In genomic region chr3:113783463-113783862, GRCh38 we compare ENCODE assay signal across 8 cellular contexts. TPM values are rescaled to one million over a fixed set of nuclear protein-coding genes. Genes with fewer than 3 reads are reported as not detected.
DNase-seq lines count a peak whose midpoint lies in the region; ATAC-seq and TF ChIP-seq lines count a peak whose summit lies in the region.

No MANE protein-coding gene starts in this region.

- no peaks in the 10 kb centered on the region for H3K27me3 ChIP-seq in osteoblast (ENCODE audit: insufficient read depth, low read length)

- peaks cover 7% of the 10 kb centered on the region for H3K4me1 Mint-ChIP-seq in activated CD4-positive, alpha-beta T cell treated with anti-CD3 and anti-CD28 coated beads, Interleukin-2, amount 10 ng/mL, durations not matched to agents 24 days and 14 days

- ATAC-seq in GM18519 (IDR thresholded peaks at IDR 0.05; ENCODE audit: low FRiP score, unreplicated experiment), result peak; percentile 78
- ATAC-seq in HG03354 (IDR thresholded peaks at IDR 0.05; ENCODE audit: poor library complexity, severe bottlenecking, unreplicated experiment), result peak; percentile 92

- H3K27ac Mint-ChIP-seq in activated CD4-positive, alpha-beta T cell treated with anti-CD3 and anti-CD28 coated beads, Interleukin-2, amount 10 ng/mL, durations not matched to agents 24 days and 14 days, result no peak overlapping the region

- H2AFZ ChIP-seq in osteoblast (ENCODE audit: low read length), result no peak overlapping the region

- H3K79me2 ChIP-seq in osteoblast (ENCODE audit: insufficient read depth, low read length), result no peaks in the 10 kb centered on the region

- peak overlapping the region; percentile 96 for H3K27ac ChIP-seq in osteoblast (ENCODE audit: low read depth, low read length)

- H3K4me1 ChIP-seq in osteoblast (ENCODE audit: insufficient read depth, low read length), result peaks cover 16% of the 10 kb centered on the region

- H3K27me3 Mint-ChIP-seq in activated CD4-positive, alpha-beta T cell treated with anti-CD3 and anti-CD28 coated beads, Interleukin-2, amount 10 ng/mL, durations not matched to agents 24 days and 14 days, result no peaks in the 10 kb centered on the region

- intact Hi-C loops in activated CD4-positive, alpha-beta T cell treated with anti-CD3 and anti-CD28 coated beads, Interleukin-2, amount 10 ng/mL, durations not matched to agents 24 days and 14 days (cut with micrococcal nuclease), result loop anchor here (5.0 kb wide), 1 partner anchor 36 kb away; the partner anchor contains the start of genes ATP6V1A and NAA50

- no peaks in the 10 kb centered on the region for H3K9me3 Mint-ChIP-seq in activated CD4-positive, alpha-beta T cell treated with anti-CD3 and anti-CD28 coated beads, Interleukin-2, amount 10 ng/mL, durations not matched to agents 24 days and 14 days

- H3K36me3 ChIP-seq in osteoblast (ENCODE audit: insufficient read depth, low read length), result peaks cover 15% of the 10 kb centered on the region

- peak; percentile 78 for DNase-seq in amniotic stem cell (lab: John Stamatoyannopoulos, UW)
- peak; percentile 88 for DNase-seq in osteoblast (ENCODE audit: insufficient read length, low spot score, missing footprints)
- no peak for DNase-seq in activated CD4-positive, alpha-beta T cell treated with anti-CD3 and anti-CD28 coated beads, Interleukin-2, amount 10 ng/mL, durations not matched to agents 24 days and 14 days
- DNase-seq in iPS-NIHi7 (ENCODE audit: extremely low spot score), result no peak
- no peak for DNase-seq in D341Med (ENCODE audit: low spot score)
- no peak for DNase-seq in NCI-H1105 treated with DMSO at 0.1 percent for 48 hours (lab: John Stamatoyannopoulos, UW)

- no peak for TF ChIP-seq CTCF in osteoblast (IDR thresholded peaks at IDR 0.05; ENCODE audit: extremely low read depth, low read depth, low read length)

- H4K20me1 ChIP-seq in osteoblast (ENCODE audit: insufficient read depth, low read length), result no peaks in the 10 kb centered on the region

- H3K4me3 Mint-ChIP-seq in activated CD4-positive, alpha-beta T cell treated with anti-CD3 and anti-CD28 coated beads, Interleukin-2, amount 10 ng/mL, durations not matched to agents 24 days and 14 days, result no peak overlapping the region

- peaks cover 14% of the 10 kb centered on the region for H3K36me3 Mint-ChIP-seq in activated CD4-positive, alpha-beta T cell treated with anti-CD3 and anti-CD28 coated beads, Interleukin-2, amount 10 ng/mL, durations not matched to agents 24 days and 14 days (ENCODE audit: low read depth)

- H3K4me2 ChIP-seq in osteoblast (ENCODE audit: insufficient read depth, low read length), result peak overlapping the region; percentile 54

- H3K9me3 ChIP-seq in osteoblast (ENCODE audit: low read depth, low read length), result no peaks in the 10 kb centered on the region

- no peak overlapping the region for H3K4me3 ChIP-seq in osteoblast (ENCODE audit: insufficient read depth, low read length)

RNA-seq across cellular contexts. Expression of gene ATP6V1A, which starts 36.6 kb away (rescaled TPM):
- total RNA-seq in osteoblast, result 140 and 166 TPM in 2 replicates
- 38.1 and 38.5 TPM in 2 replicates for total RNA-seq in activated CD4-positive, alpha-beta T cell treated with anti-CD3 and anti-CD28 coated beads, Interleukin-2, amount 10 ng/mL, durations not matched to agents 24 days and 14 days

RNA-seq across cellular contexts. Expression of gene NAA50, which starts 37.4 kb away (rescaled TPM):
- total RNA-seq in osteoblast, result 163 and 169 TPM in 2 replicates
- total RNA-seq in activated CD4-positive, alpha-beta T cell treated with anti-CD3 and anti-CD28 coated beads, Interleukin-2, amount 10 ng/mL, durations not matched to agents 24 days and 14 days, result 152 and 153 TPM in 2 replicates

RNA-seq across cellular contexts. Expression of gene GRAMD1C, which starts 55.1 kb away (rescaled TPM):
- 1.2 and 2.2 TPM in 2 replicates for total RNA-seq in osteoblast
- total RNA-seq in activated CD4-positive, alpha-beta T cell treated with anti-CD3 and anti-CD28 coated beads, Interleukin-2, amount 10 ng/mL, durations not matched to agents 24 days and 14 days, result not detected in 2 replicates

Comparison
In these comparisons a context has a peak if more than half of its experiments do, and no peak if none do; other contexts are left out.
1. DNase-seq: peak in amniotic stem cell (single experiment) and osteoblast (single experiment); none in activated CD4-positive, alpha-beta T cell treated with anti-CD3 and anti-CD28 coated beads, Interleukin-2, amount 10 ng/mL, durations not matched to agents 24 days and 14 days (single experiment), iPS-NIHi7 (single experiment), D341Med (single experiment) and NCI-H1105 treated with DMSO at 0.1 percent for 48 hours (single experiment).